In the genomic region with DNA sequence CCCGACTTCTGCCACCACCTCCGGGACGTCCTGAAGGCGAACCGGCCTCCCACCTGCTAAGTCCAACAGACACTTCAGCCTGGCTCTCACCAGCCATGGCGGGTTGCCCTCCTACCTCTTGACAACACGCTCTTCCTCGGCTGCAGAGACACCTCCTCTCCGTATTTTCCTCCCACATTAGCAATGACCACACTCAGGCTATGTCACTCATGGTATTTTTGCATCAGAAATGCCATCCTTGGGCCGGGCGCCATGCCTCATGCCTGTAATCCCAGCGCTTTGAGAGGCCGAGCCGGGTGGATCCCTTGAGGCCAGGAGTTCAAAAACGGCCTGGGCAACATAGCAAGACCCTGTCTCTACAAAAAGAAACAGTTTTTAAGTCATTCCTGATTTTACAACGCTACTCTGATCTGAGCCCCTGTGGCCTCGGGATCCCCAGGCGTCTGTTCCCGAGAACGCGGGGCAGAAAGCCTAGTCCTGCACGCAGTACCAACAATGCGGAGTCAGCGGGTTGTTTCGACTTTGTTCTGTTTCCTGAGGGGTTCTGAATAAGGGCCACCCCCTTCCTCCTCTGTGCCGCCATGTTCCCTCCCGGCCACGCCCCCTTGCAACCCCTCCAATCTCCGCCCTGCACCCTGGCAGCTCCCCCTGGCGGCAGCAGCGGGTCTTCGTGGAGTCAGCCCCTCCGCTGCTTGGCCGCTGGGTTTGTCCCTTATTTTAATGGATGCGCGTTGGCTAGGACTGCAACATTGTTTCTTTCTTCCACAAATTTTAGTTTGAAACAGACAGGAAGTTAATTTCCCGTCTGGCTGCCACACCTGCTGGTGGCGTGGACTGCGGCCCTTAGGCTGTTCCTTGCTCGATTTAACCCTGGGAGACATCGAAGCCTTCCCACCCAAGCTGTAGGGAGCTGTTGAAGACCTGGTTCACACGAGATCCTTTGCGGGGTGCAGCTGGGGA, we compare ENCODE assay signal across 8 cellular contexts. TPM values are rescaled to one million over a fixed set of nuclear protein-coding genes. Genes with fewer than 3 reads are reported as not detected.
DNase-seq lines count a peak whose midpoint lies in the region; TF ChIP-seq lines count a peak whose summit lies in the region.

No MANE protein-coding gene starts in this region.

- H3K36me3 ChIP-seq in iPS-20b (ENCODE audit: insufficient read depth, low read depth, low read length) (0 out of 2 replicates have a peak, but pooled peaks cover 4% of the 10 kb centered on the region), smooth muscle cell (ENCODE audit: low read depth) (no peaks in the 10 kb centered on the region)

- H3K79me2 ChIP-seq in smooth muscle cell (ENCODE audit: low read depth): no peaks in the 10 kb centered on the region

- H3K36me3 Mint-ChIP-seq in IgD-negative memory B cell: no peaks in the 10 kb centered on the region

- H3K9me3 ChIP-seq in iPS-20b (ENCODE audit: insufficient read depth, low read depth, low read length): no peaks in the 10 kb centered on the region
- no peaks in the 10 kb centered on the region for H3K9me3 ChIP-seq in smooth muscle cell (replicated peaks; ENCODE audit: low read depth)

- no peaks in the 10 kb centered on the region for H4K20me1 ChIP-seq in smooth muscle cell (ENCODE audit: low read depth)

- 73% methylated on average over 43 of the region's 43 CpGs for WGBS in smooth muscle cell (ENCODE audit: low lambda C conversion rate)

- no peak overlapping the region for H3K4me2 ChIP-seq in smooth muscle cell

- no peak overlapping the region; the same call in 1 of the 2 replicates for H3K9ac ChIP-seq in iPS-20b (ENCODE audit: low read depth, low read length)
- H3K9ac ChIP-seq in smooth muscle cell (ENCODE audit: low read depth): no peak overlapping the region

- in situ Hi-C loops in astrocyte of the cerebellum (cut with HindIII; ENCODE audit: low sequenced_read_pairs): loop anchor here (25.0 kb wide), 1 partner anchor 182 kb away; a partner anchor contains a TSS

- TF ChIP-seq CTCF in astrocyte of the cerebellum (IDR thresholded peaks at IDR 0.05; ENCODE audit: low read depth, low read length, missing control alignments): peak; percentile 76
- TF ChIP-seq CTCF in smooth muscle cell (IDR thresholded peaks at IDR 0.05; ENCODE audit: borderline replicate concordance, insufficient read depth, poor library complexity, severe bottlenecking): peak; percentile 47

- H3K27me3 Mint-ChIP-seq in IgD-negative memory B cell: no peaks in the 10 kb centered on the region

- no peak overlapping the region for H2AFZ ChIP-seq in smooth muscle cell (ENCODE audit: low read depth)

- TF ChIP-seq POLR2A in GM19099 (IDR thresholded peaks at IDR 0.05; ENCODE audit: extremely low read depth, insufficient read length, low read depth): peak; percentile 71

- DNase-seq in AG08395 (ENCODE audit: low spot score) (peak; percentile 72), T1000 (lab: John Stamatoyannopoulos, UW) (peak; percentile 49), astrocyte of the cerebellum (ENCODE audit: low read depth) (no peak), smooth muscle cell (lab: John Stamatoyannopoulos, UW; ENCODE audit: unreplicated experiment) (no peak), NCI-H2029 (lab: John Stamatoyannopoulos, UW) (no peak)

- H3F3A ChIP-seq in smooth muscle cell (ENCODE audit: low read depth): no peaks in the 10 kb centered on the region

- H3K9me3 Mint-ChIP-seq in IgD-negative memory B cell: no peaks in the 10 kb centered on the region

- H3K27ac ChIP-seq in iPS-20b (ENCODE audit: low read length): no peak overlapping the region
- no peak overlapping the region for H3K27ac ChIP-seq in smooth muscle cell (ENCODE audit: low read depth)

- no peaks in the 10 kb centered on the region for H3K4me1 ChIP-seq in iPS-20b (ENCODE audit: insufficient read depth, low read length)
- H3K4me1 ChIP-seq in smooth muscle cell (ENCODE audit: low read depth): no peaks in the 10 kb centered on the region

- peaks cover 9 to 12% (median 11%) of the 10 kb centered on the region in 3 donors for H3K4me1 Mint-ChIP-seq in IgD-negative memory B cell

- H3K4me3 Mint-ChIP-seq in IgD-negative memory B cell: peak overlapping the region; percentile 82 to 94 (median 88)

- H3K27ac Mint-ChIP-seq in IgD-negative memory B cell: peak overlapping the region; percentile 76 to 87 (median 76)

- H3K27me3 ChIP-seq in iPS-20b (ENCODE audit: insufficient read depth, low read length) (no peaks in the 10 kb centered on the region), smooth muscle cell (ENCODE audit: low read depth) (no peaks in the 10 kb centered on the region)

- H3K4me3 ChIP-seq in astrocyte of the cerebellum (ENCODE audit: low read depth, low read length) (peak overlapping the region; percentile 32), iPS-20b (ENCODE audit: low read length) (peak overlapping the region; percentile 55; the same call in 1 of the 2 replicates), smooth muscle cell (no peak overlapping the region)

RNA-seq across cellular contexts. Expression of a gene that starts 9.7 kb away (rescaled TPM):
- 51.1 TPM for polyA plus RNA-seq in IgD-negative memory B cell
- total RNA-seq in smooth muscle cell: 16.2 and 21.1 TPM in 2 replicates
- polyA plus RNA-seq in smooth muscle cell: 29.9 and 34.2 TPM in 2 replicates

Comparison
In these comparisons a context has a peak if more than half of its experiments do, and no peak if none do; other contexts are left out.
1. DNase-seq: peak in AG08395 (single experiment) and T1000 (single experiment); none in astrocyte of the cerebellum (single experiment), smooth muscle cell (single experiment) and NCI-H2029 (single experiment).